In genomic region chr2:44655401-44655864, GRCh38 we compare ENCODE assay signal across 1 cellular context.
TF ChIP-seq lines count a peak whose summit lies in the region.

No MANE protein-coding gene starts in this region.

TF ChIP-seq in HEK293, 187 proteins besides CTCF, POLR2A, EP300 and RAD21 (continued from another document and continues in another):
- TF ChIP-seq, protein P1, sequence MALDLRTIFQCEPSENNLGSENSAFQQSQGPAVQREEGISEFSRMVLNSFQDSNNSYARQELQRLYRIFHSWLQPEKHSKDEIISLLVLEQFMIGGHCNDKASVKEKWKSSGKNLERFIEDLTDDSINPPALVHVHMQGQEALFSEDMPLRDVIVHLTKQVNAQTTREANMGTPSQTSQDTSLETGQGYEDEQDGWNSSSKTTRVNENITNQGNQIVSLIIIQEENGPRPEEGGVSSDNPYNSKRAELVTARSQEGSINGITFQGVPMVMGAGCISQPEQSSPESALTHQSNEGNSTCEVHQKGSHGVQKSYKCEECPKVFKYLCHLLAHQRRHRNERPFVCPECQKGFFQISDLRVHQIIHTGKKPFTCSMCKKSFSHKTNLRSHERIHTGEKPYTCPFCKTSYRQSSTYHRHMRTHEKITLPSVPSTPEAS (tag by site-specific recombination; IDR thresholded peaks at IDR 0.05): no peak
- TF ChIP-seq IKZF3 (tag by site-specific recombination; IDR thresholded peaks at IDR 0.05) (peak; percentile 74), ZNF654 (tag by site-specific recombination; IDR thresholded peaks at IDR 0.05; ENCODE audit: low read depth) (no peak), HOXD13 (CRISPR knock-in tag; IDR thresholded peaks at IDR 0.05; ENCODE audit: borderline replicate concordance) (no peak), ZNF707 (tag by site-specific recombination; IDR thresholded peaks at IDR 0.05) (no peak), ZNF19 (tag by site-specific recombination; IDR thresholded peaks at IDR 0.05; ENCODE audit: low read depth) (no peak), ZNF544 (tag by site-specific recombination; IDR thresholded peaks at IDR 0.05) (no peak), AEBP2 (tag by site-specific recombination; IDR thresholded peaks at IDR 0.05; ENCODE audit: borderline replicate concordance) (no peak), ZNF157 (tag by site-specific recombination; IDR thresholded peaks at IDR 0.05) (no peak), ZNF24 (tag by site-specific recombination; IDR thresholded peaks at IDR 0.05) (peak; percentile 34; the same call in 1 of the 2 replicates), REPIN1 (tag by site-specific recombination; IDR thresholded peaks at IDR 0.05; ENCODE audit: low read depth) (no peak), ZNF768 (tag by site-specific recombination; IDR thresholded peaks at IDR 0.05) (no peak), KLF9 (tag by site-specific recombination; IDR thresholded peaks at IDR 0.05; ENCODE audit: low read depth) (no peak), ZNF549 (tag by site-specific recombination; IDR thresholded peaks at IDR 0.05) (no peak), ZNF335 (tag by site-specific recombination; conservative IDR thresholded peaks at IDR 0.05) (no peak), ZNF184 (tag by site-specific recombination; IDR thresholded peaks at IDR 0.05) (no peak), ZNF302 (tag by site-specific recombination; IDR thresholded peaks at IDR 0.05; ENCODE audit: low read depth) (no peak), ZNF354C (tag by site-specific recombination; IDR thresholded peaks at IDR 0.05; ENCODE audit: borderline replicate concordance, low read depth) (no peak), ZNF530 (tag by site-specific recombination; IDR thresholded peaks at IDR 0.05; ENCODE audit: low read depth) (no peak), ZNF10 (tag by site-specific recombination; IDR thresholded peaks at IDR 0.05) (no peak), GLI2 (tag by site-specific recombination; IDR thresholded peaks at IDR 0.05; ENCODE audit: borderline replicate concordance, low read depth) (peak; percentile 44; the same call in 1 of the 2 replicates), TCF7L2 (IDR thresholded peaks at IDR 0.05; ENCODE audit: borderline replicate concordance, low read depth, low read length) (peak; percentile 85), SP2 (tag by site-specific recombination; IDR thresholded peaks at IDR 0.05) (peak; percentile 28), OSR2 (tag by site-specific recombination; IDR thresholded peaks at IDR 0.05) (peak; percentile 83; the same call in 1 of the 2 replicates), ZNF529 (tag by site-specific recombination; IDR thresholded peaks at IDR 0.05; ENCODE audit: insufficient replicate concordance) (no peak), ZNF510 (tag by site-specific recombination; IDR thresholded peaks at IDR 0.05; ENCODE audit: insufficient replicate concordance) (no peak), ZBTB49 (tag by site-specific recombination; IDR thresholded peaks at IDR 0.05; ENCODE audit: low read depth) (no peak), ZBTB48 (tag by site-specific recombination; IDR thresholded peaks at IDR 0.05) (no peak), ZNF114 (tag by site-specific recombination; IDR thresholded peaks at IDR 0.05) (no peak), ZNF830 (tag by site-specific recombination; IDR thresholded peaks at IDR 0.05; ENCODE audit: low read depth) (no peak), KLF8 (tag by site-specific recombination; IDR thresholded peaks at IDR 0.05) (0 out of 2 replicates have a peak, but pooled peaks have one; percentile 39), ZNF513 (tag by site-specific recombination; IDR thresholded peaks at IDR 0.05) (no peak), YY1 (tag by site-specific recombination; IDR thresholded peaks at IDR 0.05) (no peak), ZNF747 (tag by site-specific recombination; IDR thresholded peaks at IDR 0.05) (no peak)
- TF ChIP-seq, protein P2, sequence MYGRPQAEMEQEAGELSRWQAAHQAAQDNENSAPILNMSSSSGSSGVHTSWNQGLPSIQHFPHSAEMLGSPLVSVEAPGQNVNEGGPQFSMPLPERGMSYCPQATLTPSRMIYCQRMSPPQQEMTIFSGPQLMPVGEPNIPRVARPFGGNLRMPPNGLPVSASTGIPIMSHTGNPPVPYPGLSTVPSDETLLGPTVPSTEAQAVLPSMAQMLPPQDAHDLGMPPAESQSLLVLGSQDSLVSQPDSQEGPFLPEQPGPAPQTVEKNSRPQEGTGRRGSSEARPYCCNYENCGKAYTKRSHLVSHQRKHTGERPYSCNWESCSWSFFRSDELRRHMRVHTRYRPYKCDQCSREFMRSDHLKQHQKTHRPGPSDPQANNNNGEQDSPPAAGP (tag by site-specific recombination; IDR thresholded peaks at IDR 0.05): no peak
- TF ChIP-seq, protein P3, sequence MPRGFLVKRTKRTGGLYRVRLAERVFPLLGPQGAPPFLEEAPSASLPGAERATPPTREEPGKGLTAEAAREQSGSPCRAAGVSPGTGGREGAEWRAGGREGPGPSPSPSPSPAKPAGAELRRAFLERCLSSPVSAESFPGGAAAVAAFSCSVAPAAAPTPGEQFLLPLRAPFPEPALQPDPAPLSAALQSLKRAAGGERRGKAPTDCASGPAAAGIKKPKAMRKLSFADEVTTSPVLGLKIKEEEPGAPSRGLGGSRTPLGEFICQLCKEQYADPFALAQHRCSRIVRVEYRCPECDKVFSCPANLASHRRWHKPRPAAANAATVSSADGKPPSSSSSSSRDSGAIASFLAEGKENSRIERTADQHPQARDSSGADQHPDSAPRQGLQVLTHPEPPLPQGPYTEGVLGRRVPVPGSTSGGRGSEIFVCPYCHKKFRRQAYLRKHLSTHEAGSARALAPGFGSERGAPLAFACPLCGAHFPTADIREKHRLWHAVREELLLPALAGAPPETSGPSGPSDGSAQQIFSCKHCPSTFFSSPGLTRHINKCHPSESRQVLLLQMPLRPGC (tag by site-specific recombination; IDR thresholded peaks at IDR 0.05): peak; percentile 50; the same call in 1 of the 2 replicates
- TF ChIP-seq, protein P4, sequence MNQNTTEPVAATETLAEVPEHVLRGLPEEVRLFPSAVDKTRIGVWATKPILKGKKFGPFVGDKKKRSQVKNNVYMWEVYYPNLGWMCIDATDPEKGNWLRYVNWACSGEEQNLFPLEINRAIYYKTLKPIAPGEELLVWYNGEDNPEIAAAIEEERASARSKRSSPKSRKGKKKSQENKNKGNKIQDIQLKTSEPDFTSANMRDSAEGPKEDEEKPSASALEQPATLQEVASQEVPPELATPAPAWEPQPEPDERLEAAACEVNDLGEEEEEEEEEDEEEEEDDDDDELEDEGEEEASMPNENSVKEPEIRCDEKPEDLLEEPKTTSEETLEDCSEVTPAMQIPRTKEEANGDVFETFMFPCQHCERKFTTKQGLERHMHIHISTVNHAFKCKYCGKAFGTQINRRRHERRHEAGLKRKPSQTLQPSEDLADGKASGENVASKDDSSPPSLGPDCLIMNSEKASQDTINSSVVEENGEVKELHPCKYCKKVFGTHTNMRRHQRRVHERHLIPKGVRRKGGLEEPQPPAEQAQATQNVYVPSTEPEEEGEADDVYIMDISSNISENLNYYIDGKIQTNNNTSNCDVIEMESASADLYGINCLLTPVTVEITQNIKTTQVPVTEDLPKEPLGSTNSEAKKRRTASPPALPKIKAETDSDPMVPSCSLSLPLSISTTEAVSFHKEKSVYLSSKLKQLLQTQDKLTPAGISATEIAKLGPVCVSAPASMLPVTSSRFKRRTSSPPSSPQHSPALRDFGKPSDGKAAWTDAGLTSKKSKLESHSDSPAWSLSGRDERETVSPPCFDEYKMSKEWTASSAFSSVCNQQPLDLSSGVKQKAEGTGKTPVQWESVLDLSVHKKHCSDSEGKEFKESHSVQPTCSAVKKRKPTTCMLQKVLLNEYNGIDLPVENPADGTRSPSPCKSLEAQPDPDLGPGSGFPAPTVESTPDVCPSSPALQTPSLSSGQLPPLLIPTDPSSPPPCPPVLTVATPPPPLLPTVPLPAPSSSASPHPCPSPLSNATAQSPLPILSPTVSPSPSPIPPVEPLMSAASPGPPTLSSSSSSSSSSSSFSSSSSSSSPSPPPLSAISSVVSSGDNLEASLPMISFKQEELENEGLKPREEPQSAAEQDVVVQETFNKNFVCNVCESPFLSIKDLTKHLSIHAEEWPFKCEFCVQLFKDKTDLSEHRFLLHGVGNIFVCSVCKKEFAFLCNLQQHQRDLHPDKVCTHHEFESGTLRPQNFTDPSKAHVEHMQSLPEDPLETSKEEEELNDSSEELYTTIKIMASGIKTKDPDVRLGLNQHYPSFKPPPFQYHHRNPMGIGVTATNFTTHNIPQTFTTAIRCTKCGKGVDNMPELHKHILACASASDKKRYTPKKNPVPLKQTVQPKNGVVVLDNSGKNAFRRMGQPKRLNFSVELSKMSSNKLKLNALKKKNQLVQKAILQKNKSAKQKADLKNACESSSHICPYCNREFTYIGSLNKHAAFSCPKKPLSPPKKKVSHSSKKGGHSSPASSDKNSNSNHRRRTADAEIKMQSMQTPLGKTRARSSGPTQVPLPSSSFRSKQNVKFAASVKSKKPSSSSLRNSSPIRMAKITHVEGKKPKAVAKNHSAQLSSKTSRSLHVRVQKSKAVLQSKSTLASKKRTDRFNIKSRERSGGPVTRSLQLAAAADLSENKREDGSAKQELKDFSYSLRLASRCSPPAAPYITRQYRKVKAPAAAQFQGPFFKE (tag by site-specific recombination; IDR thresholded peaks at IDR 0.05; ENCODE audit: borderline replicate concordance): no peak
- TF ChIP-seq, protein P5, sequence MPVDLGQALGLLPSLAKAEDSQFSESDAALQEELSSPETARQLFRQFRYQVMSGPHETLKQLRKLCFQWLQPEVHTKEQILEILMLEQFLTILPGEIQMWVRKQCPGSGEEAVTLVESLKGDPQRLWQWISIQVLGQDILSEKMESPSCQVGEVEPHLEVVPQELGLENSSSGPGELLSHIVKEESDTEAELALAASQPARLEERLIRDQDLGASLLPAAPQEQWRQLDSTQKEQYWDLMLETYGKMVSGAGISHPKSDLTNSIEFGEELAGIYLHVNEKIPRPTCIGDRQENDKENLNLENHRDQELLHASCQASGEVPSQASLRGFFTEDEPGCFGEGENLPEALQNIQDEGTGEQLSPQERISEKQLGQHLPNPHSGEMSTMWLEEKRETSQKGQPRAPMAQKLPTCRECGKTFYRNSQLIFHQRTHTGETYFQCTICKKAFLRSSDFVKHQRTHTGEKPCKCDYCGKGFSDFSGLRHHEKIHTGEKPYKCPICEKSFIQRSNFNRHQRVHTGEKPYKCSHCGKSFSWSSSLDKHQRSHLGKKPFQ (tag by site-specific recombination; IDR thresholded peaks at IDR 0.05): no peak
- TF ChIP-seq, protein P6, sequence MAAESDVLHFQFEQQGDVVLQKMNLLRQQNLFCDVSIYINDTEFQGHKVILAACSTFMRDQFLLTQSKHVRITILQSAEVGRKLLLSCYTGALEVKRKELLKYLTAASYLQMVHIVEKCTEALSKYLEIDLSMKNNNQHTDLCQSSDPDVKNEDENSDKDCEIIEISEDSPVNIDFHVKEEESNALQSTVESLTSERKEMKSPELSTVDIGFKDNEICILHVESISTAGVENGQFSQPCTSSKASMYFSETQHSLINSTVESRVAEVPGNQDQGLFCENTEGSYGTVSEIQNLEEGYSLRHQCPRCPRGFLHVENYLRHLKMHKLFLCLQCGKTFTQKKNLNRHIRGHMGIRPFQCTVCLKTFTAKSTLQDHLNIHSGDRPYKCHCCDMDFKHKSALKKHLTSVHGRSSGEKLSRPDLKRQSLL (tag by site-specific recombination; IDR thresholded peaks at IDR 0.05): peak; percentile 81; the same call in 1 of the 2 replicates
- TF ChIP-seq, protein P7, sequence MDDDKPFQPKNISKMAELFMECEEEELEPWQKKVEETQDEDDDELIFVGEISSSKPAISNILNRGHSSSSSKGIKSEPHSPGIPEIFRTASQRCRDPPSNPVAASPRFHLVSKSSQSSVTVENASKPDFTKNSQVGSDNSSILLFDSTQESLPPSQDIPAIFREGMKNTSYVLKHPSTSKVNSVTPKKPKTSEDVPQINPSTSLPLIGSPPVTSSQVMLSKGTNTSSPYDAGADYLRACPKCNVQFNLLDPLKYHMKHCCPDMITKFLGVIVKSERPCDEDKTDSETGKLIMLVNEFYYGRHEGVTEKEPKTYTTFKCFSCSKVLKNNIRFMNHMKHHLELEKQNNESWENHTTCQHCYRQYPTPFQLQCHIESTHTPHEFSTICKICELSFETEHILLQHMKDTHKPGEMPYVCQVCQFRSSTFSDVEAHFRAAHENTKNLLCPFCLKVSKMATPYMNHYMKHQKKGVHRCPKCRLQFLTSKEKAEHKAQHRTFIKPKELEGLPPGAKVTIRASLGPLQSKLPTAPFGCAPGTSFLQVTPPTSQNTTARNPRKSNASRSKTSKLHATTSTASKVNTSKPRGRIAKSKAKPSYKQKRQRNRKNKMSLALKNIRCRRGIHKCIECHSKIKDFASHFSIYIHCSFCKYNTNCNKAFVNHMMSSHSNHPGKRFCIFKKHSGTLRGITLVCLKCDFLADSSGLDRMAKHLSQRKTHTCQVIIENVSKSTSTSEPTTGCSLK (tag by site-specific recombination; IDR thresholded peaks at IDR 0.05): no peak
